8 cellular contexts compared by ENCODE assay signal in genomic region chr3:195863121-195864061, GRCh38. TPM values are rescaled to one million over a fixed set of nuclear protein-coding genes. Genes with fewer than 3 reads are reported as not detected.
DNase-seq lines count a peak whose midpoint lies in the region; ATAC-seq and TF ChIP-seq lines count a peak whose summit lies in the region.

No MANE protein-coding gene starts in this region.

- H3K4me3 ChIP-seq in foreskin fibroblast (ENCODE audit: low read depth in 1 of 2, low read length in 2 of 2) = no peak overlapping the region
- no peak overlapping the region for H3K4me3 ChIP-seq in osteoblast (ENCODE audit: insufficient read depth, low read length)

- peaks cover 5% of the 10 kb centered on the region for H3K4me1 ChIP-seq in osteoblast (ENCODE audit: insufficient read depth, low read length)

- H3K27me3 ChIP-seq in osteoblast (ENCODE audit: insufficient read depth, low read length) = peaks cover 3% of the 10 kb centered on the region

- no peaks in the 10 kb centered on the region for H3K79me2 ChIP-seq in osteoblast (ENCODE audit: insufficient read depth, low read length)

- ATAC-seq in HG03354 (IDR thresholded peaks at IDR 0.05; ENCODE audit: poor library complexity, severe bottlenecking, unreplicated experiment) (peak; percentile 63), GM21360 (IDR thresholded peaks at IDR 0.05; ENCODE audit: unreplicated experiment) (no peak)

- H4K20me1 ChIP-seq in osteoblast (ENCODE audit: insufficient read depth, low read length) = peaks cover 4% of the 10 kb centered on the region

- POLR2A ChIA-PET in RWPE1 (lab: Yijun Ruan, JAX; ENCODE audit: low non-redundant PET) = interaction anchor here (0.8 kb wide), 1 partner anchor 31 kb away, joined by 4 read pairs; no protein-coding TSS in a partner anchor

- peak; percentile 98 for TF ChIP-seq CTCF in RWPE1 (conservative IDR thresholded peaks at IDR 0.05; ENCODE audit: low read depth)
- peak; percentile 92 for TF ChIP-seq CTCF in foreskin fibroblast (IDR thresholded peaks at IDR 0.05; ENCODE audit: low read depth, low read length)
- TF ChIP-seq CTCF in osteoblast (IDR thresholded peaks at IDR 0.05; ENCODE audit: extremely low read depth, low read depth, low read length) = peak; percentile 96

- DNase-seq in D341Med (ENCODE audit: low spot score) (peak; percentile 78), RWPE1 (ENCODE audit: low spot score) (peak; percentile 77), foreskin fibroblast (peak; percentile 89 to 96), osteoblast (ENCODE audit: insufficient read length, low spot score, missing footprints) (peak; percentile 99), stromal cell of bone marrow (ENCODE audit: low read depth) (peak; percentile 75)
- DNase-seq in activated effector memory CD4-positive, alpha-beta T cell treated with anti-CD3 and anti-CD28 coated beads, Interleukin-2, amount 50 U/mL, for 16 hours = peak; percentile 87

- H3K27ac ChIP-seq in RWPE1 (peak overlapping the region; percentile 98), osteoblast (ENCODE audit: low read depth, low read length) (peak overlapping the region; percentile 58)

- peak overlapping the region; percentile 4 for H3K4me2 ChIP-seq in osteoblast (ENCODE audit: insufficient read depth, low read length)

- CTCF ChIA-PET in RWPE1 (lab: Yijun Ruan, JAX) = interaction anchor here (0.5 to 5.9 kb wide), 17 partner anchors 8 to 346 kb away, joined by 3 to 74 read pairs (median 4); no protein-coding TSS in a partner anchor

- no peaks in the 10 kb centered on the region for H3K36me3 ChIP-seq in osteoblast (ENCODE audit: insufficient read depth, low read length)

- H2AFZ ChIP-seq in osteoblast (ENCODE audit: low read length) = no peak overlapping the region

- no peaks in the 10 kb centered on the region for H3K9me3 ChIP-seq in osteoblast (ENCODE audit: low read depth, low read length)

RNA-seq across cellular contexts. Expression of gene TNK2, which starts 45.0 kb away (rescaled TPM):
- total RNA-seq in osteoblast = 10.6 and 11.6 TPM in 2 replicates

RNA-seq across cellular contexts. Expression of gene MUC4, which starts 51.7 kb away (rescaled TPM):
- total RNA-seq in osteoblast = not detected in 2 replicates
